ENCODE assay signal across 28 cellular contexts in the genomic region with DNA sequence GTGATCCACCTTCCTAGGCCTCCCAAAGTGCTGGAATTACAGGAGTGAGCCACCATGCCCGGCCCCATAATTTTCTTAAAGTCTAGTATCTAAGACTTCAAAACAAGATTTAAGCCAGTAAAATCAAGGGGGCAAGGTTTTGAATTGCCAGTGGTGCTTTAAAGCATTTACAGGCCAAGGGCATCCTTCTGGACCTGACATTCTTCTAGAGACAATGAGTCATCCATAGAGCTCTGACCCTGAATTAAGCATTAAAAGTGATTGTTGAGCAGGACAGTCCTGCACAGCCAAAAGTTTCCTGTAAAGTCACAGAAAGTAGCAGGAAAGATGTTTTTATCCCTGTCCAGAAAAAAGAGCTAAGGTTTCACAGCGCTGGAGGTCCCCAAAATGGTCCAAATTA. TPM values are rescaled to one million over a fixed set of nuclear protein-coding genes. Genes with fewer than 3 reads are reported as not detected.
DNase-seq lines count a peak whose midpoint lies in the region; ATAC-seq, FAIRE-seq and TF ChIP-seq lines count a peak whose summit lies in the region.
"Had no signal": no experiment of that assay in that cellular context is flagged by ENCODE, and none has a peak within 500 bp of the region (broad histone marks: within the 10 kb centered on the region; RNA-seq: fewer than 3 reads in every experiment).

No MANE protein-coding gene starts in this region.

- H3K4me1 ChIP-seq in mammary epithelial cell (ENCODE audit: insufficient read depth, low read length), result peaks cover 29% of the 10 kb centered on the region
- H3K4me1 ChIP-seq in breast epithelium, result no peaks in the 10 kb centered on the region
- H3K4me1 ChIP-seq in astrocyte (ENCODE audit: insufficient read depth, low read length), result peaks cover 4% of the 10 kb centered on the region
- no peaks in the 10 kb centered on the region for H3K4me1 ChIP-seq in mesenchymal stem cell (ENCODE audit: control insufficient read depth, insufficient read depth, low read depth, low read length)

- dilution Hi-C loops in mammary epithelial cell (cut with HindIII; ENCODE audit: low sequenced_read_pairs), result no loop called here

- H3K23ac ChIP-seq in mesenchymal stem cell (ENCODE audit: low read length in 2 of 2), result no peak overlapping the region

- H4K20me1 ChIP-seq in mammary epithelial cell (ENCODE audit: insufficient read depth, low read length) (no peaks in the 10 kb centered on the region), astrocyte (ENCODE audit: insufficient read depth, low read length) (no peaks in the 10 kb centered on the region)

- BruUV-seq in mammary epithelial cell (replicated peaks; lab: Mats Ljungman, UMichigan), result no TSS peak

- no peak overlapping the region for H3K4ac ChIP-seq in mesenchymal stem cell (ENCODE audit: low read depth in 1 of 2, low read length in 2 of 2)

- H2BK15ac ChIP-seq in mesenchymal stem cell (ENCODE audit: low read depth, poor library complexity, severe bottlenecking), result no peak overlapping the region

- H3K9me3 ChIP-seq in mammary epithelial cell (replicated peaks; ENCODE audit: insufficient read depth, low read length) (no peaks in the 10 kb centered on the region), breast epithelium (no peaks in the 10 kb centered on the region), astrocyte (ENCODE audit: insufficient read depth, low read depth, low read length) (no peaks in the 10 kb centered on the region), mesenchymal stem cell (ENCODE audit: control insufficient read depth, low read length) (no peaks in the 10 kb centered on the region)

- H3K79me1 ChIP-seq in mesenchymal stem cell (replicated peaks; ENCODE audit: low read length, poor library complexity, severe bottlenecking), result no peaks in the 10 kb centered on the region

- no peak overlapping the region for H4K8ac ChIP-seq in mesenchymal stem cell (ENCODE audit: low read length)

- H3K79me2 ChIP-seq in mammary epithelial cell (ENCODE audit: insufficient read depth, low read length), result no peaks in the 10 kb centered on the region
- H3K79me2 ChIP-seq in astrocyte (ENCODE audit: insufficient read depth, low read length), result no peaks in the 10 kb centered on the region

- H2BK120ac ChIP-seq in mesenchymal stem cell (ENCODE audit: low read depth, low read length), result no peak overlapping the region

- no peaks in the 10 kb centered on the region for H3K27me3 Mint-ChIP-seq in astrocyte (ENCODE audit: low read depth, unreplicated experiment)

- peaks cover 22% of the 10 kb centered on the region for H3K4me1 Mint-ChIP-seq in astrocyte (ENCODE audit: low read depth, unreplicated experiment)

- H2AK5ac ChIP-seq in mesenchymal stem cell (ENCODE audit: low read length, severe bottlenecking), result no peak overlapping the region

- no peak overlapping the region for H3K18ac ChIP-seq in mesenchymal stem cell (ENCODE audit: low read depth in 1 of 2, low read length in 2 of 2)

- no peak overlapping the region for H3K4me3 Mint-ChIP-seq in astrocyte (ENCODE audit: unreplicated experiment)
- H3K4me3 Mint-ChIP-seq: CD8-positive, alpha-beta T cell; HFFc6; IgD-negative memory B cell had no signal

- no peak for TF ChIP-seq POLR2A in breast epithelium (IDR thresholded peaks at IDR 0.05)

- peak overlapping the region; percentile 11 for H3K27ac ChIP-seq in mammary epithelial cell (ENCODE audit: insufficient read depth, low read depth, low read length)
- H3K27ac ChIP-seq in breast epithelium, result no peak overlapping the region
- no peak overlapping the region for H3K27ac ChIP-seq in astrocyte (ENCODE audit: low read depth, low read length)
- no peak overlapping the region for H3K27ac ChIP-seq in mesenchymal stem cell (ENCODE audit: low read length, poor library complexity, severe bottlenecking)
- H3K27ac ChIP-seq: 22Rv1 had no signal

- H3K36me3 Mint-ChIP-seq in astrocyte (ENCODE audit: low read depth, unreplicated experiment), result no peaks in the 10 kb centered on the region
- H3K36me3 Mint-ChIP-seq: CD8-positive, alpha-beta T cell; IgD-negative memory B cell had no signal

- no peak overlapping the region for H3K14ac ChIP-seq in mesenchymal stem cell (ENCODE audit: low read length in 2 of 2)

- no peak overlapping the region for H4K91ac ChIP-seq in mesenchymal stem cell (ENCODE audit: low read length)

- in situ Hi-C loops in mammary epithelial cell (cut with MboI; ENCODE audit: low sequenced_read_pairs in 2 of 2), result loop anchor here in 1 of 2 donors (10.0 kb wide), 1 partner anchor 45 kb away; no protein-coding TSS in a partner anchor

- H3K4me2 ChIP-seq in mammary epithelial cell (ENCODE audit: insufficient read depth, low read depth, low read length), result no peak overlapping the region
- H3K4me2 ChIP-seq in astrocyte (ENCODE audit: low read length), result no peak overlapping the region
- no peak overlapping the region for H3K4me2 ChIP-seq in mesenchymal stem cell (ENCODE audit: low read length, poor library complexity, severe bottlenecking)

- FAIRE-seq in astrocyte (lab: Jason Lieb, UNC), result no peak
- FAIRE-seq: GM12891, GM18507, H54 had no signal

- DNase-seq in mammary epithelial cell (no peak), breast epithelium (ENCODE audit: low spot score in 2 of 2) (no peak), astrocyte (ENCODE audit: low read depth) (peak; percentile 11), mesenchymal stem cell (peak; percentile 42), UCSD-AML1 (lab: John Stamatoyannopoulos, UW; ENCODE audit: unreplicated experiment) (no peak)
- DNase-seq: Calu3; CD8-positive, alpha-beta T cell; EL; HFFc6; Karpas-422; MM.1S; NCI-H1105 treated with DMSO at 0.1 percent for 48 hours; NCI-H1694; NCI-H2227 treated with DMSO at 0.1 percent for 48 hours; NCI-H510A treated with DMSO at 0.1 percent for 48 hours; NCI-H774; OCI-M1; Right ventricle myocardium superior had no signal

- no peaks in the 10 kb centered on the region for H3K36me3 ChIP-seq in mammary epithelial cell (ENCODE audit: insufficient read depth, low read length)
- H3K36me3 ChIP-seq in breast epithelium, result no peaks in the 10 kb centered on the region
- H3K36me3 ChIP-seq in astrocyte (ENCODE audit: insufficient read depth, low read length), result no peaks in the 10 kb centered on the region
- no peaks in the 10 kb centered on the region for H3K36me3 ChIP-seq in mesenchymal stem cell (ENCODE audit: control insufficient read depth in 1 of 2, insufficient read depth in 2 of 2, low read depth in 1 of 2, low read length in 2 of 2)

- CTCF ChIA-PET in mammary epithelial cell (lab: Charles Lee; ENCODE audit: low non-redundant PET), result interaction anchor here (0.6 kb wide), 1 partner anchor 1892 kb away, joined by 3 read pairs; no protein-coding TSS in a partner anchor

- H3K4me3 ChIP-seq in mammary epithelial cell (replicated peaks in 1 of 3; ENCODE audit: insufficient read depth in 1 of 3, low read depth in 2 of 3, low read length in 3 of 3) (no peak overlapping the region), breast epithelium (no peak overlapping the region), astrocyte (ENCODE audit: insufficient read depth, low read depth, low read length) (no peak overlapping the region), mesenchymal stem cell (ENCODE audit: insufficient read depth in 1 of 2, low read depth in 1 of 2, low read length in 2 of 2) (no peak overlapping the region)

- no peak overlapping the region for H2BK12ac ChIP-seq in mesenchymal stem cell (ENCODE audit: low read length in 2 of 2)

- no peak overlapping the region for H2AFZ ChIP-seq in mammary epithelial cell (ENCODE audit: low read depth, low read length)
- H2AFZ ChIP-seq in astrocyte (ENCODE audit: low read depth, low read length), result no peak overlapping the region
- H2AFZ ChIP-seq in mesenchymal stem cell (ENCODE audit: low read depth, low read length), result no peak overlapping the region

- H3K27me3 ChIP-seq in mammary epithelial cell (ENCODE audit: insufficient read depth, low read length) (no peaks in the 10 kb centered on the region), breast epithelium (no peaks in the 10 kb centered on the region), astrocyte (ENCODE audit: insufficient read depth, low read length) (no peaks in the 10 kb centered on the region), mesenchymal stem cell (ENCODE audit: control insufficient read depth in 1 of 2, insufficient read depth in 1 of 2, low read length in 2 of 2) (no peaks in the 10 kb centered on the region)

- 94% methylated on average over 2 of the region's 2 CpGs for WGBS in mammary epithelial cell (ENCODE audit: low coverage, missing lambda C conversion rate)
- 95% methylated on average over 2 of the region's 2 CpGs for WGBS in mesenchymal stem cell

- ATAC-seq in HG03439 (IDR thresholded peaks at IDR 0.05; ENCODE audit: unreplicated experiment) (no peak), HG03469 (IDR thresholded peaks at IDR 0.05; ENCODE audit: unreplicated experiment) (no peak), GM18498 (IDR thresholded peaks at IDR 0.05; ENCODE audit: unreplicated experiment) (no peak)
- ATAC-seq: CD8-positive, alpha-beta T cell had no signal

- H3K9ac ChIP-seq in mammary epithelial cell (ENCODE audit: insufficient read depth, low read length) (no peak overlapping the region), astrocyte (ENCODE audit: low read length) (no peak overlapping the region), mesenchymal stem cell (ENCODE audit: low read length) (no peak overlapping the region)

- H3K27ac Mint-ChIP-seq in astrocyte (ENCODE audit: unreplicated experiment), result no peak overlapping the region
- H3K27ac Mint-ChIP-seq: CD8-positive, alpha-beta T cell; HFFc6 had no signal

- H3K9me3 Mint-ChIP-seq in astrocyte (ENCODE audit: unreplicated experiment), result peaks cover 2% of the 10 kb centered on the region
- H3K9me3 Mint-ChIP-seq: CD8-positive, alpha-beta T cell; HFFc6 had no signal

- H2BK5ac ChIP-seq in mesenchymal stem cell (ENCODE audit: low read depth, low read length, poor library complexity, severe bottlenecking), result no peak overlapping the region

- intact Hi-C loops in mammary epithelial cell (cut with micrococcal nuclease), result loop anchor here (5.0 kb wide), 1 partner anchor 47 kb away; no protein-coding TSS in a partner anchor
- intact Hi-C loops in breast epithelium (cut with DNase I; ENCODE audit: low total_unique reads), result no loop called here

- TF ChIP-seq CTCF in mammary epithelial cell (conservative IDR thresholded peaks at IDR 0.05 in 1 of 2, IDR thresholded peaks at IDR 0.05 in 1 of 2; ENCODE audit: extremely low read depth in 1 of 2, insufficient read depth in 1 of 2, low read depth in 1 of 2, low read length in 2 of 2) (no peak), breast epithelium (IDR thresholded peaks at IDR 0.05) (no peak), astrocyte (IDR thresholded peaks at IDR 0.05; ENCODE audit: insufficient read depth, low read depth, low read length) (no peak)

RNA-seq across cellular contexts. Expression of gene ATP12A, which starts 50.9 kb away (rescaled TPM):
- total RNA-seq in mammary epithelial cell, result under 1 TPM; 0.17 to 0.68 TPM
- 5.2 TPM for polyA plus RNA-seq in mammary epithelial cell
- polyA minus RNA-seq in mammary epithelial cell, result 4.5 TPM
- total RNA-seq in breast epithelium, result not detected
- total RNA-seq in astrocyte, result 0.19 TPM in 1 of 2 replicates, not detected in the other
- polyA plus RNA-seq in mesenchymal stem cell (2013, experiment 1 of 2), result not detected
- not detected for polyA plus RNA-seq in mesenchymal stem cell (2013, experiment 2 of 2)
- total RNA-seq: CD8-positive, alpha-beta T cell; HFFc6; Right ventricle myocardium superior had no signal
- polyA plus RNA-seq: AG04450, BJ, IgD-negative memory B cell had no signal

Comparison
In these comparisons a context has a peak if more than half of its experiments do, and no peak if none do; other contexts are left out.
1. DNase-seq: peak in astrocyte (single experiment) and mesenchymal stem cell (single experiment); none in mammary epithelial cell (single experiment), breast epithelium (0 of 2) and UCSD-AML1 (single experiment).